ENCODE assay signal across 8 cellular contexts in the genomic region with DNA sequence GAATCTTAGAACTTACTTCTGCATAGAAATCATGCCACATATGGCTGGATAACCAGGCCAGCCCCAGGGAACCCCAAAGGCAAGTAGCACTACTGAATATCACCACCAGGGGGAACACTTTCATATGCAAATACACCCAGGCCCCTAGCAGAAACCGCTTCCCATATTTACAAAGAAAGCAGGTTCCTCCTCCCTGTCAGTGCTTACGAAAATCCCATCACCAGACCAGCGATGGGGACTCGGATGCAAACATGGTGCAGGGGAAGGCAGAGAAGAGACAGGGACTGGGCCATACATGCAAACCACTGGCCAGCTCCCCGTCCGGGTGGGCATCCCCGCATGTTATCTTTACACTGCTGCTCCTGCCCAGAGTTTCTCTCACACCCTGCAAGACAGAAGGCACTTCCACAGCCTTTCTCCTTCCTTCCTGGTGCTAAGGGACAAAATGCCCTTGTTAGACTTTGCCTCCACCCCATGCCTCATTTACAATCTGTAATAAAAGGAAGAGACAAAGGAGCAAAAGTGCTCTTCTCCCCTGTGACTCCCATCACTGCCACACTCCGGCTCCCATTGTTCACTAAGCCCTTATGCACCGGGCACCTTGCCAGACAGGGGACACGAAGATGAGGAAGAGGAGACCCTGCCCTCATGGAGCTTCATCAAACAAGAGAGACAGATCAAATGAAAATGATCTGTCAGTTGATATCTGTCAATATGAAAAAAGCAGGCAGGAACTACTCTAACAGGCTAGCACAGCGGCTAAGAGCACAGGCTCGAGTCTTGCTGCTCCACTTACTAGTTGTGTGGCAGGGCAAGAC.
A peak's percentile ranks its signal among the peaks of the same experiment; 100 is the strongest.
DNase-seq lines count a peak whose midpoint lies in the region; ATAC-seq, FAIRE-seq and TF ChIP-seq lines count a peak whose summit lies in the region.

No MANE protein-coding gene starts in this region.

- peak; percentile 63 for ATAC-seq in HG02840 (IDR thresholded peaks at IDR 0.05; ENCODE audit: low FRiP score, unreplicated experiment)
- peak; percentile 82 for ATAC-seq in T-helper 17 cell

- H3K27ac Mint-ChIP-seq in T-helper 17 cell: no peak overlapping the region

- no peaks in the 10 kb centered on the region for H3K4me1 ChIP-seq in small intestine (ENCODE audit: control insufficient read depth in 2 of 2, insufficient read depth in 1 of 2, low read depth in 1 of 2, low read length in 1 of 2)

- no peak for FAIRE-seq in small intestine (lab: Jason Lieb, UNC)

- H3K4me3 ChIP-seq in astrocyte of the cerebellum (ENCODE audit: low read depth, low read length) (no peak overlapping the region), small intestine (ENCODE audit: low read depth in 1 of 2, low read length in 2 of 2) (no peak overlapping the region)

- H3K36me3 Mint-ChIP-seq in T-helper 17 cell (ENCODE audit: low read depth): no peaks in the 10 kb centered on the region

- in situ Hi-C loops in GM13977 (cut with MboI; ENCODE audit: low pct_unique_long_range_greater_than_20kb, low sequenced_read_pairs, unreplicated experiment) (loop anchor here (25.0 kb wide), 1 partner anchor 395 kb away; no protein-coding TSS in a partner anchor), astrocyte of the cerebellum (cut with HindIII; ENCODE audit: low sequenced_read_pairs) (no loop called here)

- peak; percentile 73 for TF ChIP-seq CTCF in GM13977 (IDR thresholded peaks at IDR 0.05; ENCODE audit: extremely low read depth, insufficient read depth, missing control alignments)
- peak; percentile 88 for TF ChIP-seq CTCF in astrocyte of the cerebellum (IDR thresholded peaks at IDR 0.05; ENCODE audit: low read depth, low read length, missing control alignments)

- H3K27me3 Mint-ChIP-seq in T-helper 17 cell: peaks cover 34% of the 10 kb centered on the region

- H3K9me3 ChIP-seq in T-helper 17 cell (ENCODE audit: control insufficient read depth, low read length, poor library complexity, severe bottlenecking) (no peaks in the 10 kb centered on the region), small intestine (ENCODE audit: control insufficient read depth, low read depth) (no peaks in the 10 kb centered on the region)

- 23 to 42% (median 35%) methylated on average over 12 of the region's 12 CpGs for WGBS in small intestine, 3 donors

- H3K27ac ChIP-seq in small intestine (ENCODE audit: low read depth in 1 of 2, low read length in 1 of 2): peak overlapping the region in 1 of 2 donors; percentile 33

- no peaks in the 10 kb centered on the region for H3K27me3 ChIP-seq in small intestine (ENCODE audit: control insufficient read depth in 2 of 2, insufficient read depth in 2 of 2, low read length in 2 of 2)

- H3K4me1 Mint-ChIP-seq in T-helper 17 cell: peaks cover 2% of the 10 kb centered on the region

- DNase-seq in 8988T: peak; percentile 61
- DNase-seq in GM13977 (ENCODE audit: low spot score): peak; percentile 74
- peak; percentile 49 for DNase-seq in NCI-H1417 treated with DMSO at 0.1 percent for 48 hours (lab: John Stamatoyannopoulos, UW)
- peak in 1 of 3 donors; percentile 61 for DNase-seq in T-helper 17 cell
- DNase-seq in astrocyte of the cerebellum (ENCODE audit: low read depth): peak; percentile 73
- peak; percentile 47 to 56 for DNase-seq in hippocampal formation (lab: John Stamatoyannopoulos, UW)
- DNase-seq in small intestine: peak; percentile 83

- H3K4me3 Mint-ChIP-seq in T-helper 17 cell: no peak overlapping the region

- H3K36me3 ChIP-seq in small intestine (ENCODE audit: control insufficient read depth in 2 of 2, insufficient read depth in 2 of 2, low read length in 2 of 2): peaks cover 2 to 3% of the 10 kb centered on the region in 2 donors
